In genomic region chr5:172807766-172808311, GRCh38 we compare ENCODE assay signal across 9 cellular contexts. TPM values are rescaled to one million over a fixed set of nuclear protein-coding genes. Genes with fewer than 3 reads are reported as not detected.
A peak's percentile ranks its signal among the peaks of the same experiment; 100 is the strongest.
DNase-seq lines count a peak whose midpoint lies in the region; ATAC-seq, FAIRE-seq and TF ChIP-seq lines count a peak whose summit lies in the region.
"Had no signal": no experiment of that assay in that cellular context is flagged by ENCODE, and none has a peak within 500 bp of the region (broad histone marks: within the 10 kb centered on the region; RNA-seq: fewer than 3 reads in every experiment).

No MANE protein-coding gene starts in this region.

- no peaks in the 10 kb centered on the region for H3K9me1 ChIP-seq in endothelial cell of umbilical vein (replicated peaks; ENCODE audit: control insufficient read depth, extremely low read depth, insufficient read depth, low read length)

- H3K4me2 ChIP-seq in MM.1S (ENCODE audit: low read depth, low read length) = peak overlapping the region; percentile 90
- peak overlapping the region; percentile 73 for H3K4me2 ChIP-seq in endothelial cell of umbilical vein (ENCODE audit: insufficient read depth, low read length)
- peak overlapping the region; percentile 91 for H3K4me2 ChIP-seq in osteoblast (ENCODE audit: insufficient read depth, low read length)

- no peak for TF ChIP-seq POLR2A in endothelial cell of umbilical vein (IDR thresholded peaks at IDR 0.05; ENCODE audit: low read depth, low read length)

- no peaks in the 10 kb centered on the region for H3K27me3 ChIP-seq in CD4-positive, alpha-beta T cell (ENCODE audit: control insufficient read depth, insufficient read depth, low read length)
- no peaks in the 10 kb centered on the region for H3K27me3 ChIP-seq in MM.1S (replicated peaks; ENCODE audit: insufficient read depth, low read length)
- no peaks in the 10 kb centered on the region for H3K27me3 ChIP-seq in endothelial cell of umbilical vein (ENCODE audit: control insufficient read depth in 2 of 2, insufficient read depth in 2 of 2, low read length in 2 of 2)
- no peaks in the 10 kb centered on the region for H3K27me3 ChIP-seq in osteoblast (ENCODE audit: insufficient read depth, low read length)

- POLR2A ChIA-PET in CD4-positive, alpha-beta T cell (lab: Charles Lee) = interaction anchor here (1.0 to 2.6 kb wide), 5 partner anchors 10 to 43 kb away, joined by 3 to 41 read pairs (median 8); partner anchors contain the start of gene DUSP1
- POLR2A ChIA-PET in endothelial cell of umbilical vein (lab: Charles Lee) = interaction anchor here (0.6 to 1.2 kb wide), 2 partner anchors 31 to 36 kb away, joined by 4 to 5 read pairs; no protein-coding TSS in a partner anchor

- no peaks in the 10 kb centered on the region for H3K27me3 Mint-ChIP-seq in CD4-positive, alpha-beta T cell
- no peaks in the 10 kb centered on the region for H3K27me3 Mint-ChIP-seq in chondrocyte (ENCODE audit: low read depth)

- FAIRE-seq in endothelial cell of umbilical vein (lab: Jason Lieb, UNC) = peak; percentile 42

- no peaks in the 10 kb centered on the region for H3K9me3 Mint-ChIP-seq in CD4-positive, alpha-beta T cell
- H3K9me3 Mint-ChIP-seq in chondrocyte (ENCODE audit: low read depth) = peaks cover 4% of the 10 kb centered on the region

- H4K20me1 ChIP-seq in MM.1S (ENCODE audit: insufficient read depth, low read length) = no peaks in the 10 kb centered on the region
- H4K20me1 ChIP-seq in endothelial cell of umbilical vein (replicated peaks; ENCODE audit: control insufficient read depth, extremely low read depth, insufficient read depth, low read length) = no peaks in the 10 kb centered on the region
- no peaks in the 10 kb centered on the region for H4K20me1 ChIP-seq in osteoblast (ENCODE audit: insufficient read depth, low read length)

- no peaks in the 10 kb centered on the region for H3F3A ChIP-seq in MM.1S (ENCODE audit: insufficient read depth, low read length)

- no peak for ATAC-seq in CD4-positive, alpha-beta T cell (ENCODE audit: poor library complexity)
- ATAC-seq in GM19463 (IDR thresholded peaks at IDR 0.05; ENCODE audit: unreplicated experiment) (no peak), HG03097 (IDR thresholded peaks at IDR 0.05; ENCODE audit: low FRiP score, unreplicated experiment) (no peak), omental fat pad (ENCODE audit: low FRiP score) (no peak)

- H3K4me3 Mint-ChIP-seq in CD4-positive, alpha-beta T cell = peak overlapping the region; percentile 76
- no peak overlapping the region for H3K4me3 Mint-ChIP-seq in chondrocyte (ENCODE audit: unreplicated experiment)

- dilution Hi-C loops in endothelial cell of umbilical vein (cut with MboI; ENCODE audit: extremely low pct_ligation_motif_present, low sequenced_read_pairs) = no loop called here

- H3K27ac ChIP-seq in CD4-positive, alpha-beta T cell (ENCODE audit: low read depth, low read length) = no peak overlapping the region
- no peak overlapping the region; the same call in 1 of the 2 replicates for H3K27ac ChIP-seq in MM.1S (ENCODE audit: low read length)
- H3K27ac ChIP-seq in endothelial cell of umbilical vein (ENCODE audit: insufficient read depth, low read depth, low read length) = peak overlapping the region; percentile 84
- peak overlapping the region; percentile 97 for H3K27ac ChIP-seq in osteoblast (ENCODE audit: low read depth, low read length)

- H3K79me2 ChIP-seq in MM.1S (ENCODE audit: low read length) = no peaks in the 10 kb centered on the region
- no peaks in the 10 kb centered on the region for H3K79me2 ChIP-seq in endothelial cell of umbilical vein (ENCODE audit: control insufficient read depth, insufficient read depth, low read length)
- no peaks in the 10 kb centered on the region for H3K79me2 ChIP-seq in osteoblast (ENCODE audit: insufficient read depth, low read length)

- peak overlapping the region; percentile 82 for H2AFZ ChIP-seq in MM.1S (ENCODE audit: low read length)
- H2AFZ ChIP-seq in endothelial cell of umbilical vein (ENCODE audit: low read depth, low read length) = peak overlapping the region; percentile 55
- peak overlapping the region; percentile 73 for H2AFZ ChIP-seq in osteoblast (ENCODE audit: low read length)

- CTCF ChIA-PET in CD4-positive, alpha-beta T cell (lab: Charles Lee) = interaction anchor here (1.2 to 1.5 kb wide), 2 partner anchors 36 to 151 kb away, joined by 5 read pairs; partner anchors contain the start of gene RPL26L1
- CTCF ChIA-PET in endothelial cell of umbilical vein (lab: Charles Lee) = interaction anchor here (0.8 to 1.3 kb wide), 7 partner anchors 8 to 61 kb away, joined by 3 to 8 read pairs (median 4); no protein-coding TSS in a partner anchor

- intact Hi-C loops in CD4-positive, alpha-beta T cell (cut with DNase I, micrococcal nuclease) = loop anchor here in 1 of 2 experiments (5.0 kb wide), 1 partner anchor 36 kb away; the partner anchor contains the start of gene DUSP1
- intact Hi-C loops in endothelial cell of umbilical vein (cut with micrococcal nuclease) = loop anchor here (1.0 kb wide), 4 partner anchors 10 to 123 kb away; no protein-coding TSS in a partner anchor

- peaks cover 12% of the 10 kb centered on the region for H3K4me1 Mint-ChIP-seq in CD4-positive, alpha-beta T cell (ENCODE audit: low read depth)
- H3K4me1 Mint-ChIP-seq in chondrocyte (ENCODE audit: low read depth) = peaks cover 17% of the 10 kb centered on the region

- peaks cover 3% of the 10 kb centered on the region; the same call in 1 of the 2 replicates for H3K4me1 ChIP-seq in MM.1S (ENCODE audit: low read length)
- peaks cover 8% of the 10 kb centered on the region for H3K4me1 ChIP-seq in endothelial cell of umbilical vein (ENCODE audit: control insufficient read depth, extremely low read depth, insufficient read depth, low read length)
- peaks cover 11% of the 10 kb centered on the region for H3K4me1 ChIP-seq in osteoblast (ENCODE audit: insufficient read depth, low read length)

- H3K36me3 ChIP-seq in MM.1S (replicated peaks; ENCODE audit: insufficient read depth, low read length) = no peaks in the 10 kb centered on the region
- H3K36me3 ChIP-seq in endothelial cell of umbilical vein (ENCODE audit: control insufficient read depth in 2 of 2, extremely low read depth in 1 of 2, insufficient read depth in 2 of 2, low read length in 2 of 2) = no peaks in the 10 kb centered on the region
- no peaks in the 10 kb centered on the region for H3K36me3 ChIP-seq in osteoblast (ENCODE audit: insufficient read depth, low read length)

- H3K27ac Mint-ChIP-seq in CD4-positive, alpha-beta T cell = peak overlapping the region; percentile 84
- no peak overlapping the region for H3K27ac Mint-ChIP-seq in chondrocyte (ENCODE audit: unreplicated experiment)

- no peak for DNase-seq in CD4-positive, alpha-beta T cell
- DNase-seq in MM.1S (no peak), endothelial cell of umbilical vein (ENCODE audit: low read depth, low spot score) (no peak), osteoblast (ENCODE audit: insufficient read length, low spot score, missing footprints) (no peak), chondrocyte (ENCODE audit: low spot score) (no peak), omental fat pad (ENCODE audit: low spot score) (no peak)
- DNase-seq: DND-41 had no signal

- no peaks in the 10 kb centered on the region for H3K9me2 ChIP-seq in MM.1S (replicated peaks; ENCODE audit: insufficient read depth, low read length)

- H3K9ac ChIP-seq in MM.1S (ENCODE audit: low read length) = peak overlapping the region; percentile 65; the same call in 1 of the 2 replicates
- peak overlapping the region; percentile 85 for H3K9ac ChIP-seq in endothelial cell of umbilical vein (replicated peaks; ENCODE audit: extremely low read depth, insufficient read depth, low read length)

- no peaks in the 10 kb centered on the region for H3K36me3 Mint-ChIP-seq in CD4-positive, alpha-beta T cell (ENCODE audit: low read depth)
- no peaks in the 10 kb centered on the region for H3K36me3 Mint-ChIP-seq in chondrocyte (ENCODE audit: low read depth)

- TF ChIP-seq CTCF in CD4-positive, alpha-beta T cell (IDR thresholded peaks at IDR 0.05) = no peak
- TF ChIP-seq CTCF in MM.1S (IDR thresholded peaks at IDR 0.05; ENCODE audit: low read length) = no peak
- no peak for TF ChIP-seq CTCF in endothelial cell of umbilical vein (IDR thresholded peaks at IDR 0.05; ENCODE audit: extremely low read depth in 1 of 2, insufficient read depth in 1 of 2, low read depth in 1 of 2, low read length in 2 of 2)
- no peak for TF ChIP-seq CTCF in osteoblast (IDR thresholded peaks at IDR 0.05; ENCODE audit: extremely low read depth, low read depth, low read length)
- no peak for TF ChIP-seq CTCF in chondrocyte (IDR thresholded peaks at IDR 0.05)
- no peak for TF ChIP-seq CTCF in omental fat pad (IDR thresholded peaks at IDR 0.05)

- TSS peak; percentile 100 for BruUV-seq in endothelial cell of umbilical vein (replicated peaks; lab: Mats Ljungman, UMichigan)

- peak overlapping the region; percentile 63 for H3K4me3 ChIP-seq in MM.1S (ENCODE audit: low read length)
- H3K4me3 ChIP-seq in endothelial cell of umbilical vein (replicated peaks in 1 of 3; ENCODE audit: insufficient read depth in 1 of 3, low read depth in 1 of 3, low read length in 3 of 3) = no peak overlapping the region
- H3K4me3 ChIP-seq in osteoblast (ENCODE audit: insufficient read depth, low read length) = peak overlapping the region; percentile 66

- H3K9me3 ChIP-seq in CD4-positive, alpha-beta T cell (ENCODE audit: control insufficient read depth, low read length) = no peaks in the 10 kb centered on the region
- H3K9me3 ChIP-seq in MM.1S (replicated peaks; ENCODE audit: insufficient read depth, low read length) (no peaks in the 10 kb centered on the region), endothelial cell of umbilical vein (replicated peaks; ENCODE audit: control insufficient read depth, insufficient read depth, low read length) (no peaks in the 10 kb centered on the region), osteoblast (ENCODE audit: low read depth, low read length) (no peaks in the 10 kb centered on the region)

RNA-seq across cellular contexts. Expression of gene ERGIC1, which starts 26.2 kb away (rescaled TPM):
- 10 to 100 TPM; 51.0 to 52.4 TPM for total RNA-seq in CD4-positive, alpha-beta T cell
- total RNA-seq in endothelial cell of umbilical vein (105 and 118 TPM in 2 replicates), osteoblast (109 and 128 TPM in 2 replicates), chondrocyte (141 to 154 TPM (median 148 TPM) in 3 replicates), omental fat pad (100 to 1,000 TPM in 3 of 4 donors, 10 to 100 TPM in 1; 98.8 to 227 (median 129) TPM)
- 109 and 115 TPM in 2 replicates for polyA plus RNA-seq in endothelial cell of umbilical vein
- 84.9 and 98.4 TPM in 2 replicates for polyA plus RNA-seq in endothelial cell of umbilical vein (2011; cell fraction: cytosol; rRNA removed)
- polyA plus RNA-seq in endothelial cell of umbilical vein (2011; cell fraction: nucleus; rRNA removed) = 63.2 and 75.9 TPM in 2 replicates
- polyA plus RNA-seq in endothelial cell of umbilical vein (2012) = 101 and 105 TPM in 2 replicates
- 189 and 212 TPM in 2 replicates for polyA minus RNA-seq in endothelial cell of umbilical vein
- polyA minus RNA-seq in endothelial cell of umbilical vein (2011; cell fraction: cytosol; rRNA and poly(A)+ RNA removed) = 41.4 TPM
- 62.9 and 76.6 TPM in 2 replicates for polyA minus RNA-seq in endothelial cell of umbilical vein (2011; cell fraction: nucleus; rRNA and poly(A)+ RNA removed)

RNA-seq across cellular contexts. Expression of gene DUSP1, which starts 36.8 kb away (rescaled TPM):
- total RNA-seq in CD4-positive, alpha-beta T cell = 100 to 1,000 TPM; 761 to 768 TPM
- total RNA-seq in endothelial cell of umbilical vein (36.1 and 46.5 TPM in 2 replicates), osteoblast (69.2 and 74.6 TPM in 2 replicates), chondrocyte (91.5 to 171 TPM (median 150 TPM) in 3 replicates), omental fat pad (1,000 to 10,000 TPM; 1,645 to 2,968 (median 1,824) TPM)
- polyA plus RNA-seq in endothelial cell of umbilical vein = 157 and 196 TPM in 2 replicates
- 146 and 177 TPM in 2 replicates for polyA plus RNA-seq in endothelial cell of umbilical vein (2011; cell fraction: cytosol; rRNA removed)
- polyA plus RNA-seq in endothelial cell of umbilical vein (2011; cell fraction: nucleus; rRNA removed) = 244 and 322 TPM in 2 replicates
- 129 and 131 TPM in 2 replicates for polyA plus RNA-seq in endothelial cell of umbilical vein (2012)
- 107 and 126 TPM in 2 replicates for polyA minus RNA-seq in endothelial cell of umbilical vein
- polyA minus RNA-seq in endothelial cell of umbilical vein (2011; cell fraction: cytosol; rRNA and poly(A)+ RNA removed) = 130 TPM
- polyA minus RNA-seq in endothelial cell of umbilical vein (2011; cell fraction: nucleus; rRNA and poly(A)+ RNA removed) = 151 and 252 TPM in 2 replicates

Comparison
In these comparisons a context has a peak if more than half of its experiments do, and no peak if none do; other contexts are left out.
1. H3K27ac ChIP-seq: peak in endothelial cell of umbilical vein (single experiment) and osteoblast (single experiment); none in CD4-positive, alpha-beta T cell (single experiment) and MM.1S (single experiment).
2. H3K4me3 ChIP-seq: peak in MM.1S (single experiment) and osteoblast (single experiment); none in endothelial cell of umbilical vein (0 of 3).
3. Peak in every context shown above with its lines, with median percentiles within 50 percentile points of each other: H2AFZ ChIP-seq and H3K4me2 ChIP-seq.